8 cellular contexts compared by ENCODE assay signal in the genomic region with DNA sequence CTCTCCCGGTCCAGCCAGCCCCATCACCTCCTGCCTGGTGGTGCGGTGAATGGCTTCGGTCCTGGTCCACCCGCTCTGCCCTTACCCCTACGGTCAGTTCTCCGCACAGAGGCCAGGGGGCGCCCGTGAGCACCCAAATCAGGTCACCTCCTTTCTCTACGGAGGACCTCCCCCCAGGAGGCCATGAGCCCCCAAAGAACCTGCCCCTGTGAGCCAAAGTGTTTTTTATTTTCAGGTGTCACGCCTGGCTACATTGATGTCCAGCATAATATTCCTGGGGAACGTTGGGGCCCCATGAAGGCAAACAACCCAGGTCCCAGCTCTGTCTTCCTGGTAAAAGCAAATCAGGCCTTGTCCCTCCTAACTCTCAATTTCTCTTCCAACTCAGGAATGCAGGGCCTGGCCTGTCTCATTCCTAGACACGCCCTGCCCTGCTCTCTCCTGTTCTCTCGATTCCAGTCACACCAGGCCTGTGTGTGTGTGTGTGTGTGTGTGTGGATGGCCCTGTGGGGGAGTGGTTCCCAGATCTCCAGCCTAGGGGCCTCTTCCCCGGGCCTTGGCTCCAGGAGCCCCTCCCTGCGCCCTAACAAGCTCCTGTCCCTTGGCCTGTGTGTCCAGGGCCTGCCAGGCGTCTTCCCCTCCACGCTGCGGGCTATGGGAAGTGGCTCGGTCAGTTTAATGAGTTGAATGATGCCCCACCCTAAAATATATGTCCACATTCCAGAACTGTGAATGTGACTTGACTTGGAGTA. TPM values are rescaled to one million over a fixed set of nuclear protein-coding genes. Genes with fewer than 3 reads are reported as not detected.
A peak's percentile ranks its signal among the peaks of the same experiment; 100 is the strongest.
DNase-seq lines count a peak whose midpoint lies in the region; ATAC-seq and TF ChIP-seq lines count a peak whose summit lies in the region.

No MANE protein-coding gene starts in this region.

- DNase-seq in GM10266 (ENCODE audit: extremely low spot score), result peak; percentile 83
- DNase-seq in MG63, result peak; percentile 92
- peak; percentile 92 for DNase-seq in activated CD4-positive, alpha-beta T cell treated with anti-CD3 and anti-CD28 coated beads, Interleukin-2, amount 10 ng/mL, durations not matched to agents 24 days and 14 days
- peak; percentile 84 for DNase-seq in ecto neural progenitor cell (ENCODE audit: low spot score)
- peak; percentile 76 to 85 (median 84) for DNase-seq in mucosa of descending colon

- TF ChIP-seq CTCF in GM10266 (IDR thresholded peaks at IDR 0.05; ENCODE audit: control insufficient read depth, insufficient read depth, low read depth, missing control alignments), result peak; percentile 68
- TF ChIP-seq CTCF in mucosa of descending colon (IDR thresholded peaks at IDR 0.05), result peak; percentile 68

- H3K27me3 Mint-ChIP-seq in activated CD4-positive, alpha-beta T cell treated with anti-CD3 and anti-CD28 coated beads, Interleukin-2, amount 10 ng/mL, durations not matched to agents 24 days and 14 days, result peaks cover 8% of the 10 kb centered on the region
- H3K27me3 Mint-ChIP-seq in stimulated activated naive CD8-positive, alpha-beta T cell treated with anti-CD3 and anti-CD28 coated beads, Interleukin-15, Interleukin-2, amounts not matched to agents 100 ng/mL and 50 ng/mL, for 24 hours, result no peaks in the 10 kb centered on the region

- no peaks in the 10 kb centered on the region for H3K36me3 Mint-ChIP-seq in activated CD4-positive, alpha-beta T cell treated with anti-CD3 and anti-CD28 coated beads, Interleukin-2, amount 10 ng/mL, durations not matched to agents 24 days and 14 days (ENCODE audit: low read depth)
- H3K36me3 Mint-ChIP-seq in stimulated activated naive CD8-positive, alpha-beta T cell treated with anti-CD3 and anti-CD28 coated beads, Interleukin-15, Interleukin-2, amounts not matched to agents 100 ng/mL and 50 ng/mL, for 24 hours (ENCODE audit: low read depth), result no peaks in the 10 kb centered on the region

- H3K9me3 Mint-ChIP-seq in activated CD4-positive, alpha-beta T cell treated with anti-CD3 and anti-CD28 coated beads, Interleukin-2, amount 10 ng/mL, durations not matched to agents 24 days and 14 days, result no peaks in the 10 kb centered on the region
- H3K9me3 Mint-ChIP-seq in stimulated activated naive CD8-positive, alpha-beta T cell treated with anti-CD3 and anti-CD28 coated beads, Interleukin-15, Interleukin-2, amounts not matched to agents 100 ng/mL and 50 ng/mL, for 24 hours, result no peaks in the 10 kb centered on the region

- peaks cover 18% of the 10 kb centered on the region for H3K4me1 ChIP-seq in mucosa of descending colon (ENCODE audit: low read depth)

- peaks cover 37% of the 10 kb centered on the region for H3K4me1 Mint-ChIP-seq in activated CD4-positive, alpha-beta T cell treated with anti-CD3 and anti-CD28 coated beads, Interleukin-2, amount 10 ng/mL, durations not matched to agents 24 days and 14 days
- peaks cover 42% of the 10 kb centered on the region for H3K4me1 Mint-ChIP-seq in stimulated activated naive CD8-positive, alpha-beta T cell treated with anti-CD3 and anti-CD28 coated beads, Interleukin-15, Interleukin-2, amounts not matched to agents 100 ng/mL and 50 ng/mL, for 24 hours (ENCODE audit: low read depth)

- intact Hi-C loops in activated CD4-positive, alpha-beta T cell treated with anti-CD3 and anti-CD28 coated beads, Interleukin-2, amount 10 ng/mL, durations not matched to agents 24 days and 14 days (cut with micrococcal nuclease), result loop anchor here (1.0 kb wide), 1 partner anchor 12 kb away; no protein-coding TSS in a partner anchor
- intact Hi-C loops in mucosa of descending colon (cut with DNase I, micrococcal nuclease), result no loop called here

- peak overlapping the region; percentile 88 for H3K27ac Mint-ChIP-seq in activated CD4-positive, alpha-beta T cell treated with anti-CD3 and anti-CD28 coated beads, Interleukin-2, amount 10 ng/mL, durations not matched to agents 24 days and 14 days
- peak overlapping the region; percentile 71 for H3K27ac Mint-ChIP-seq in stimulated activated naive CD8-positive, alpha-beta T cell treated with anti-CD3 and anti-CD28 coated beads, Interleukin-15, Interleukin-2, amounts not matched to agents 100 ng/mL and 50 ng/mL, for 24 hours

- H3K9me3 ChIP-seq in MG63, result no peaks in the 10 kb centered on the region
- no peaks in the 10 kb centered on the region for H3K9me3 ChIP-seq in mucosa of descending colon

- H3K36me3 ChIP-seq in MG63 (no peaks in the 10 kb centered on the region), mucosa of descending colon (ENCODE audit: low read depth) (no peaks in the 10 kb centered on the region)

- ATAC-seq in mucosa of descending colon, result peak; percentile 86
- no peak for ATAC-seq in HG03342 (IDR thresholded peaks at IDR 0.05; ENCODE audit: unreplicated experiment)
- ATAC-seq in GM18519 (IDR thresholded peaks at IDR 0.05; ENCODE audit: low FRiP score, unreplicated experiment), result no peak

- no peaks in the 10 kb centered on the region for H3K27me3 ChIP-seq in MG63

- H3K4me3 ChIP-seq in MG63, result no peak overlapping the region
- no peak overlapping the region for H3K4me3 ChIP-seq in mucosa of descending colon

- H3K4me3 Mint-ChIP-seq in activated CD4-positive, alpha-beta T cell treated with anti-CD3 and anti-CD28 coated beads, Interleukin-2, amount 10 ng/mL, durations not matched to agents 24 days and 14 days, result peak overlapping the region; percentile 28
- H3K4me3 Mint-ChIP-seq in stimulated activated naive CD8-positive, alpha-beta T cell treated with anti-CD3 and anti-CD28 coated beads, Interleukin-15, Interleukin-2, amounts not matched to agents 100 ng/mL and 50 ng/mL, for 24 hours, result no peak overlapping the region

RNA-seq across cellular contexts. Expression of a gene that starts 9.7 kb away (rescaled TPM):
- total RNA-seq in MG63 (2014; rRNA removed; shearing (Covaris generic); ENCODE audit: low replicate concordance), result 111 and 196 TPM in 2 replicates
- 39.9 and 40.1 TPM in 2 replicates for total RNA-seq in activated CD4-positive, alpha-beta T cell treated with anti-CD3 and anti-CD28 coated beads, Interleukin-2, amount 10 ng/mL, durations not matched to agents 24 days and 14 days
- 100 to 1,000 TPM; 199 to 374 (median 300) TPM for total RNA-seq in mucosa of descending colon

RNA-seq across cellular contexts. Expression of a gene that starts 12.5 kb away (rescaled TPM):
- total RNA-seq in MG63 (2014; rRNA removed; shearing (Covaris generic); ENCODE audit: low replicate concordance), result 133 and 164 TPM in 2 replicates
- total RNA-seq in activated CD4-positive, alpha-beta T cell treated with anti-CD3 and anti-CD28 coated beads, Interleukin-2, amount 10 ng/mL, durations not matched to agents 24 days and 14 days, result 117 and 126 TPM in 2 replicates
- 100 to 1,000 TPM; 104 to 110 (median 107) TPM for total RNA-seq in mucosa of descending colon

RNA-seq across cellular contexts. Expression of a gene that starts 23.7 kb away (rescaled TPM):
- total RNA-seq in MG63 (2014; rRNA removed; shearing (Covaris generic); ENCODE audit: low replicate concordance), result 143 and 165 TPM in 2 replicates
- total RNA-seq in activated CD4-positive, alpha-beta T cell treated with anti-CD3 and anti-CD28 coated beads, Interleukin-2, amount 10 ng/mL, durations not matched to agents 24 days and 14 days, result 108 and 119 TPM in 2 replicates
- total RNA-seq in mucosa of descending colon, result 100 to 1,000 TPM in 2 of 3 donors, 10 to 100 TPM in 1; 94.4 to 155 (median 141) TPM

RNA-seq across cellular contexts. Expression of a gene that starts 30.5 kb away (rescaled TPM):
- not detected in 2 replicates for total RNA-seq in MG63 (2014; rRNA removed; shearing (Covaris generic); ENCODE audit: low replicate concordance)
- total RNA-seq in activated CD4-positive, alpha-beta T cell treated with anti-CD3 and anti-CD28 coated beads, Interleukin-2, amount 10 ng/mL, durations not matched to agents 24 days and 14 days, result 0.78 and 1.1 TPM in 2 replicates
- total RNA-seq in mucosa of descending colon, result 1 to 10 TPM in 1 of 3 donors, under 1 TPM in 2; 0.41 to 1.2 (median 0.63) TPM
